Comparison of ENCODE assay signal across 10 cellular contexts in genomic region chr19:10979950-10980349, GRCh38. TPM values are rescaled to one million over a fixed set of nuclear protein-coding genes. Genes with fewer than 3 reads are reported as not detected.
DNase-seq lines count a peak whose midpoint lies in the region; ATAC-seq, FAIRE-seq and TF ChIP-seq lines count a peak whose summit lies in the region.
"Had no signal": no experiment of that assay in that cellular context is flagged by ENCODE, and none has a peak within 500 bp of the region (broad histone marks: within the 10 kb centered on the region; RNA-seq: fewer than 3 reads in every experiment).

No MANE protein-coding gene starts in this region.

- H3K27me3 ChIP-seq in fibroblast of lung (ENCODE audit: control insufficient read depth, insufficient read depth, low read length) (no peaks in the 10 kb centered on the region), pancreas (no peaks in the 10 kb centered on the region)

- DNase-seq in activated T-cell treated with anti-CD3 and anti-CD28 coated beads, Interleukin-2, amount 50 U/mL, for 24 hours: no peak
- no peak for DNase-seq in activated T-cell treated with anti-CD3 and anti-CD28 coated beads, Interleukin-2, amount 50 U/mL, for 1 hour
- DNase-seq in UCSD-AML1 (lab: John Stamatoyannopoulos, UW; ENCODE audit: unreplicated experiment) (peak; percentile 53), fibroblast of lung (ENCODE audit: low read depth in 2 of 2) (peak in 1 of 2 donors; percentile 11), pancreas (no peak)
- peak in 1 of 2 donors; percentile 24 for DNase-seq in stimulated activated naive CD8-positive, alpha-beta T cell treated with anti-CD3 and anti-CD28 coated beads, Interleukin-15, amount 100 ng/mL, for 72 hours
- DNase-seq: cortex of kidney had no signal

- H3K4me2 ChIP-seq in fibroblast of lung (ENCODE audit: extremely low read depth, insufficient read depth, low read length): peak overlapping the region; percentile 66

- peaks cover 35% of the 10 kb centered on the region for H3K4me1 Mint-ChIP-seq in activated T-cell treated with anti-CD3 and anti-CD28 coated beads, Interleukin-2, amount 50 U/mL, for 24 hours (ENCODE audit: low read depth)
- H3K4me1 Mint-ChIP-seq in stimulated activated naive CD8-positive, alpha-beta T cell treated with anti-CD3 and anti-CD28 coated beads, Interleukin-15, amount 100 ng/mL, for 72 hours: peaks cover 39% of the 10 kb centered on the region

- H3K4me3 Mint-ChIP-seq in activated T-cell treated with anti-CD3 and anti-CD28 coated beads, Interleukin-2, amount 50 U/mL, for 24 hours: no peak overlapping the region
- no peak overlapping the region for H3K4me3 Mint-ChIP-seq in stimulated activated naive CD8-positive, alpha-beta T cell treated with anti-CD3 and anti-CD28 coated beads, Interleukin-15, amount 100 ng/mL, for 72 hours

- peak overlapping the region; percentile 85 for H3K27ac Mint-ChIP-seq in activated T-cell treated with anti-CD3 and anti-CD28 coated beads, Interleukin-2, amount 50 U/mL, for 24 hours
- H3K27ac Mint-ChIP-seq in stimulated activated naive CD8-positive, alpha-beta T cell treated with anti-CD3 and anti-CD28 coated beads, Interleukin-15, amount 100 ng/mL, for 72 hours: no peak overlapping the region

- H3K27ac ChIP-seq in fibroblast of lung (ENCODE audit: insufficient read depth, low read length) (peak overlapping the region; percentile 18), pancreas (no peak overlapping the region)
- H3K27ac ChIP-seq: VCaP had no signal

- H3K4me1 ChIP-seq in fibroblast of lung (ENCODE audit: control insufficient read depth, extremely low read depth, insufficient read depth, low read length) (peaks cover 15% of the 10 kb centered on the region), pancreas (peaks cover 0 to 11% (median 5%) of the 10 kb centered on the region in 3 donors)

- peaks cover 2% of the 10 kb centered on the region for H4K20me1 ChIP-seq in fibroblast of lung (ENCODE audit: control insufficient read depth, extremely low read depth, insufficient read depth, low read length)

- no peak for FAIRE-seq in pancreas (lab: Jason Lieb, UNC)

- H3K9ac ChIP-seq in fibroblast of lung (ENCODE audit: insufficient read depth, low read length): peak overlapping the region; percentile 24

- TF ChIP-seq CTCF in fibroblast of lung (conservative IDR thresholded peaks at IDR 0.05 in 1 of 2, IDR thresholded peaks at IDR 0.05 in 1 of 2; ENCODE audit: low read depth in 1 of 2, low read length in 2 of 2) (no peak), pancreas (IDR thresholded peaks at IDR 0.05) (no peak)

- H3K9me3 Mint-ChIP-seq in activated T-cell treated with anti-CD3 and anti-CD28 coated beads, Interleukin-2, amount 50 U/mL, for 24 hours: no peaks in the 10 kb centered on the region
- H3K9me3 Mint-ChIP-seq in stimulated activated naive CD8-positive, alpha-beta T cell treated with anti-CD3 and anti-CD28 coated beads, Interleukin-15, amount 100 ng/mL, for 72 hours: no peaks in the 10 kb centered on the region

- peak; percentile 85 for ATAC-seq in stimulated activated naive CD8-positive, alpha-beta T cell treated with anti-CD3 and anti-CD28 coated beads, Interleukin-15, amount 100 ng/mL, for 72 hours
- no peak for ATAC-seq in pancreas
- ATAC-seq in GM21447 (IDR thresholded peaks at IDR 0.05; ENCODE audit: unreplicated experiment): no peak
- no peak for ATAC-seq in HG03095 (IDR thresholded peaks at IDR 0.05; ENCODE audit: unreplicated experiment)

- peaks cover 87% of the 10 kb centered on the region for H3K79me2 ChIP-seq in fibroblast of lung (ENCODE audit: control insufficient read depth, insufficient read depth, low read length)

- H2AFZ ChIP-seq in fibroblast of lung (ENCODE audit: low read length): no peak overlapping the region

- intact Hi-C loops in pancreas (cut with DNase I): no loop called here

- H3K36me3 Mint-ChIP-seq in activated T-cell treated with anti-CD3 and anti-CD28 coated beads, Interleukin-2, amount 50 U/mL, for 24 hours (ENCODE audit: low read depth): peaks cover 38% of the 10 kb centered on the region

- H3K4me3 ChIP-seq in fibroblast of lung (replicated peaks in 1 of 4; ENCODE audit: control extremely low read depth in 1 of 4, insufficient read depth in 1 of 4, low read depth in 3 of 4, low read length in 4 of 4) (peak overlapping the region in 1 of 4 experiments; percentile 7), pancreas (no peak overlapping the region)

- H3K27me3 Mint-ChIP-seq in activated T-cell treated with anti-CD3 and anti-CD28 coated beads, Interleukin-2, amount 50 U/mL, for 24 hours: no peaks in the 10 kb centered on the region
- H3K27me3 Mint-ChIP-seq in stimulated activated naive CD8-positive, alpha-beta T cell treated with anti-CD3 and anti-CD28 coated beads, Interleukin-15, amount 100 ng/mL, for 72 hours: no peaks in the 10 kb centered on the region

- H3K36me3 ChIP-seq in fibroblast of lung (ENCODE audit: control insufficient read depth, insufficient read depth, low read length) (peaks cover 3% of the 10 kb centered on the region), pancreas (peaks cover 0 to 4% (median 0%) of the 10 kb centered on the region in 3 donors)

- 77 to 86% methylated on average over 14 of the region's 14 CpGs for WGBS in pancreas, 2 donors

- H3K9me3 ChIP-seq in fibroblast of lung (ENCODE audit: control insufficient read depth, insufficient read depth, low read depth, low read length) (no peaks in the 10 kb centered on the region), pancreas (no peaks in the 10 kb centered on the region)

RNA-seq across cellular contexts. Expression of gene SMARCA4, which starts 19.1 kb away (rescaled TPM):
- total RNA-seq in fibroblast of lung (35.7 and 61.1 TPM in 2 replicates), pancreas (10 to 100 TPM; 28.7 to 53.0 (median 38.1) TPM)
- polyA plus RNA-seq in fibroblast of lung (28.1 and 53.1 TPM in 2 replicates), pancreas (10 to 100 TPM; 69.4 to 77.8 TPM)
- polyA plus RNA-seq in fibroblast of lung (2012): 70.1 and 109 TPM in 2 replicates
- 168 and 225 TPM in 2 replicates for polyA minus RNA-seq in fibroblast of lung (ENCODE audit: low replicate concordance)

RNA-seq across cellular contexts. Expression of gene TIMM29, which starts 51.3 kb away (rescaled TPM):
- total RNA-seq in fibroblast of lung (27.7 and 29.2 TPM in 2 replicates), pancreas (10 to 100 TPM in 5 of 6 donors, 1 to 10 TPM in 1; 7.9 to 11.6 (median 10.3) TPM)
- polyA plus RNA-seq in fibroblast of lung (7.0 and 8.1 TPM in 2 replicates), pancreas (1 to 10 TPM; 7.8 to 9.8 TPM)
- polyA plus RNA-seq in fibroblast of lung (2012): 13.8 and 17.2 TPM in 2 replicates
- 6.5 and 9.0 TPM in 2 replicates for polyA minus RNA-seq in fibroblast of lung (ENCODE audit: low replicate concordance)

RNA-seq across cellular contexts. Expression of gene YIPF2, which starts 51.5 kb away (rescaled TPM):
- total RNA-seq in fibroblast of lung (83.7 and 118 TPM in 2 replicates), pancreas (10 to 100 TPM; 41.4 to 67.9 (median 47.3) TPM)
- polyA plus RNA-seq in fibroblast of lung (31.6 and 41.5 TPM in 2 replicates), pancreas (10 to 100 TPM; 58.0 to 66.0 TPM)
- 59.6 and 61.4 TPM in 2 replicates for polyA plus RNA-seq in fibroblast of lung (2012)
- polyA minus RNA-seq in fibroblast of lung (ENCODE audit: low replicate concordance): 67.4 and 81.6 TPM in 2 replicates
